ENCODE assay signal across 1 cellular context in the genomic region with DNA sequence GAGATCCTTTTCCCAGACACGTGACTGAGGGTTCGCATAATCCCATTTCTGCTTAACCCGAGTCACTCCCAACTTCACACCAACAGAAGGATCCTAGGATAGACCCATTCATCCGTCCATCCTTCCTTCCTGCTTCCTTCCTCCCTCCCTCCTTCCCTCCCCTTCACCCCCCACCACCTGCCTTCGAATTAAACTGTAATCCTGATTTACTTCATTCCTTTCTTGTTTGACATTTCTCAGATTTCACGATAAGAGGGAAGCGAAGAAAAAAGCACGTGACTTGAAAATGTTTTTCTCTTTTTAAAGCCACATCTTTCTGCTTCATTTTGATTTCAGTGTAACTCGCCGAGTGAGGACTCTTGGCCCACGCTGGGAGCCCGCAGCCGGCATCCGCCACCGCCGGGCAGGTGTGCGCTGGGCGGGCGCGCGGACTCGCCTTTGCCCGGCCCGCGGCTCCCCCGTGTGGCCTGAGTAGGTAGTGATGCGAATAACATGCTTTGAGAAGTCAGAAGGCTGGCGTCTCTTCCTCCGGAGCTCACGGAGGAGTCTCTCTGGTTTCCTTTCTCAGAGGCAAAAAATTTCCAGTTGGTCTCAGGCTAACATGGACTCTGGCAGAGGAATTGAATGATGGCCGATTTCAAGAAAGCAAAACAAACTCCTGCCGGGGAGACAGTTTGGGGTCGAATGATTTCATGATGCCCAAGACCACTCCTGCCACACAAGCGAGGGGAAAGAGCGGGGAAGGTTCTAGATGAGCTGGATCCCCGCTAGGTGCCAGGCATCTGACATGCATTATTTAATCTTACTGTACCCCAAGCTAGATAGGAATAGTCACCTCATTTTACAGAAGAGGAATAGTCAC.
A peak's percentile ranks its signal among the peaks of the same experiment; 100 is the strongest.
TF ChIP-seq lines count a peak whose summit lies in the region.

No MANE protein-coding gene starts in this region.

TF ChIP-seq in K562, 482 proteins besides CTCF, POLR2A, EP300 and RAD21 (continued from another document):
- TF ChIP-seq, protein P1, sequence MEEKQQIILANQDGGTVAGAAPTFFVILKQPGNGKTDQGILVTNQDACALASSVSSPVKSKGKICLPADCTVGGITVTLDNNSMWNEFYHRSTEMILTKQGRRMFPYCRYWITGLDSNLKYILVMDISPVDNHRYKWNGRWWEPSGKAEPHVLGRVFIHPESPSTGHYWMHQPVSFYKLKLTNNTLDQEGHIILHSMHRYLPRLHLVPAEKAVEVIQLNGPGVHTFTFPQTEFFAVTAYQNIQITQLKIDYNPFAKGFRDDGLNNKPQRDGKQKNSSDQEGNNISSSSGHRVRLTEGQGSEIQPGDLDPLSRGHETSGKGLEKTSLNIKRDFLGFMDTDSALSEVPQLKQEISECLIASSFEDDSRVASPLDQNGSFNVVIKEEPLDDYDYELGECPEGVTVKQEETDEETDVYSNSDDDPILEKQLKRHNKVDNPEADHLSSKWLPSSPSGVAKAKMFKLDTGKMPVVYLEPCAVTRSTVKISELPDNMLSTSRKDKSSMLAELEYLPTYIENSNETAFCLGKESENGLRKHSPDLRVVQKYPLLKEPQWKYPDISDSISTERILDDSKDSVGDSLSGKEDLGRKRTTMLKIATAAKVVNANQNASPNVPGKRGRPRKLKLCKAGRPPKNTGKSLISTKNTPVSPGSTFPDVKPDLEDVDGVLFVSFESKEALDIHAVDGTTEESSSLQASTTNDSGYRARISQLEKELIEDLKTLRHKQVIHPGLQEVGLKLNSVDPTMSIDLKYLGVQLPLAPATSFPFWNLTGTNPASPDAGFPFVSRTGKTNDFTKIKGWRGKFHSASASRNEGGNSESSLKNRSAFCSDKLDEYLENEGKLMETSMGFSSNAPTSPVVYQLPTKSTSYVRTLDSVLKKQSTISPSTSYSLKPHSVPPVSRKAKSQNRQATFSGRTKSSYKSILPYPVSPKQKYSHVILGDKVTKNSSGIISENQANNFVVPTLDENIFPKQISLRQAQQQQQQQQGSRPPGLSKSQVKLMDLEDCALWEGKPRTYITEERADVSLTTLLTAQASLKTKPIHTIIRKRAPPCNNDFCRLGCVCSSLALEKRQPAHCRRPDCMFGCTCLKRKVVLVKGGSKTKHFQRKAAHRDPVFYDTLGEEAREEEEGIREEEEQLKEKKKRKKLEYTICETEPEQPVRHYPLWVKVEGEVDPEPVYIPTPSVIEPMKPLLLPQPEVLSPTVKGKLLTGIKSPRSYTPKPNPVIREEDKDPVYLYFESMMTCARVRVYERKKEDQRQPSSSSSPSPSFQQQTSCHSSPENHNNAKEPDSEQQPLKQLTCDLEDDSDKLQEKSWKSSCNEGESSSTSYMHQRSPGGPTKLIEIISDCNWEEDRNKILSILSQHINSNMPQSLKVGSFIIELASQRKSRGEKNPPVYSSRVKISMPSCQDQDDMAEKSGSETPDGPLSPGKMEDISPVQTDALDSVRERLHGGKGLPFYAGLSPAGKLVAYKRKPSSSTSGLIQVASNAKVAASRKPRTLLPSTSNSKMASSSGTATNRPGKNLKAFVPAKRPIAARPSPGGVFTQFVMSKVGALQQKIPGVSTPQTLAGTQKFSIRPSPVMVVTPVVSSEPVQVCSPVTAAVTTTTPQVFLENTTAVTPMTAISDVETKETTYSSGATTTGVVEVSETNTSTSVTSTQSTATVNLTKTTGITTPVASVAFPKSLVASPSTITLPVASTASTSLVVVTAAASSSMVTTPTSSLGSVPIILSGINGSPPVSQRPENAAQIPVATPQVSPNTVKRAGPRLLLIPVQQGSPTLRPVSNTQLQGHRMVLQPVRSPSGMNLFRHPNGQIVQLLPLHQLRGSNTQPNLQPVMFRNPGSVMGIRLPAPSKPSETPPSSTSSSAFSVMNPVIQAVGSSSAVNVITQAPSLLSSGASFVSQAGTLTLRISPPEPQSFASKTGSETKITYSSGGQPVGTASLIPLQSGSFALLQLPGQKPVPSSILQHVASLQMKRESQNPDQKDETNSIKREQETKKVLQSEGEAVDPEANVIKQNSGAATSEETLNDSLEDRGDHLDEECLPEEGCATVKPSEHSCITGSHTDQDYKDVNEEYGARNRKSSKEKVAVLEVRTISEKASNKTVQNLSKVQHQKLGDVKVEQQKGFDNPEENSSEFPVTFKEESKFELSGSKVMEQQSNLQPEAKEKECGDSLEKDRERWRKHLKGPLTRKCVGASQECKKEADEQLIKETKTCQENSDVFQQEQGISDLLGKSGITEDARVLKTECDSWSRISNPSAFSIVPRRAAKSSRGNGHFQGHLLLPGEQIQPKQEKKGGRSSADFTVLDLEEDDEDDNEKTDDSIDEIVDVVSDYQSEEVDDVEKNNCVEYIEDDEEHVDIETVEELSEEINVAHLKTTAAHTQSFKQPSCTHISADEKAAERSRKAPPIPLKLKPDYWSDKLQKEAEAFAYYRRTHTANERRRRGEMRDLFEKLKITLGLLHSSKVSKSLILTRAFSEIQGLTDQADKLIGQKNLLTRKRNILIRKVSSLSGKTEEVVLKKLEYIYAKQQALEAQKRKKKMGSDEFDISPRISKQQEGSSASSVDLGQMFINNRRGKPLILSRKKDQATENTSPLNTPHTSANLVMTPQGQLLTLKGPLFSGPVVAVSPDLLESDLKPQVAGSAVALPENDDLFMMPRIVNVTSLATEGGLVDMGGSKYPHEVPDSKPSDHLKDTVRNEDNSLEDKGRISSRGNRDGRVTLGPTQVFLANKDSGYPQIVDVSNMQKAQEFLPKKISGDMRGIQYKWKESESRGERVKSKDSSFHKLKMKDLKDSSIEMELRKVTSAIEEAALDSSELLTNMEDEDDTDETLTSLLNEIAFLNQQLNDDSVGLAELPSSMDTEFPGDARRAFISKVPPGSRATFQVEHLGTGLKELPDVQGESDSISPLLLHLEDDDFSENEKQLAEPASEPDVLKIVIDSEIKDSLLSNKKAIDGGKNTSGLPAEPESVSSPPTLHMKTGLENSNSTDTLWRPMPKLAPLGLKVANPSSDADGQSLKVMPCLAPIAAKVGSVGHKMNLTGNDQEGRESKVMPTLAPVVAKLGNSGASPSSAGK (IDR thresholded peaks at IDR 0.05) = 0 out of 2 replicates have a peak, but pooled peaks have one; percentile 12
- TF ChIP-seq SMC3 (conservative IDR thresholded peaks at IDR 0.05; ENCODE audit: insufficient read depth, low read depth, low read length) = peak; percentile 88
- peak; percentile 60 for TF ChIP-seq CXXC5 (CRISPR knock-in tag; IDR thresholded peaks at IDR 0.05)
- TF ChIP-seq, protein P2, sequence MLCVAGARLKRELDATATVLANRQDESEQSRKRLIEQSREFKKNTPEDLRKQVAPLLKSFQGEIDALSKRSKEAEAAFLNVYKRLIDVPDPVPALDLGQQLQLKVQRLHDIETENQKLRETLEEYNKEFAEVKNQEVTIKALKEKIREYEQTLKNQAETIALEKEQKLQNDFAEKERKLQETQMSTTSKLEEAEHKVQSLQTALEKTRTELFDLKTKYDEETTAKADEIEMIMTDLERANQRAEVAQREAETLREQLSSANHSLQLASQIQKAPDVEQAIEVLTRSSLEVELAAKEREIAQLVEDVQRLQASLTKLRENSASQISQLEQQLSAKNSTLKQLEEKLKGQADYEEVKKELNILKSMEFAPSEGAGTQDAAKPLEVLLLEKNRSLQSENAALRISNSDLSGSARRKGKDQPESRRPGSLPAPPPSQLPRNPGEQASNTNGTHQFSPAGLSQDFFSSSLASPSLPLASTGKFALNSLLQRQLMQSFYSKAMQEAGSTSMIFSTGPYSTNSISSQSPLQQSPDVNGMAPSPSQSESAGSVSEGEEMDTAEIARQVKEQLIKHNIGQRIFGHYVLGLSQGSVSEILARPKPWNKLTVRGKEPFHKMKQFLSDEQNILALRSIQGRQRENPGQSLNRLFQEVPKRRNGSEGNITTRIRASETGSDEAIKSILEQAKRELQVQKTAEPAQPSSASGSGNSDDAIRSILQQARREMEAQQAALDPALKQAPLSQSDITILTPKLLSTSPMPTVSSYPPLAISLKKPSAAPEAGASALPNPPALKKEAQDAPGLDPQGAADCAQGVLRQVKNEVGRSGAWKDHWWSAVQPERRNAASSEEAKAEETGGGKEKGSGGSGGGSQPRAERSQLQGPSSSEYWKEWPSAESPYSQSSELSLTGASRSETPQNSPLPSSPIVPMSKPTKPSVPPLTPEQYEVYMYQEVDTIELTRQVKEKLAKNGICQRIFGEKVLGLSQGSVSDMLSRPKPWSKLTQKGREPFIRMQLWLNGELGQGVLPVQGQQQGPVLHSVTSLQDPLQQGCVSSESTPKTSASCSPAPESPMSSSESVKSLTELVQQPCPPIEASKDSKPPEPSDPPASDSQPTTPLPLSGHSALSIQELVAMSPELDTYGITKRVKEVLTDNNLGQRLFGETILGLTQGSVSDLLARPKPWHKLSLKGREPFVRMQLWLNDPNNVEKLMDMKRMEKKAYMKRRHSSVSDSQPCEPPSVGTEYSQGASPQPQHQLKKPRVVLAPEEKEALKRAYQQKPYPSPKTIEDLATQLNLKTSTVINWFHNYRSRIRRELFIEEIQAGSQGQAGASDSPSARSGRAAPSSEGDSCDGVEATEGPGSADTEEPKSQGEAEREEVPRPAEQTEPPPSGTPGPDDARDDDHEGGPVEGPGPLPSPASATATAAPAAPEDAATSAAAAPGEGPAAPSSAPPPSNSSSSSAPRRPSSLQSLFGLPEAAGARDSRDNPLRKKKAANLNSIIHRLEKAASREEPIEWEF (CRISPR knock-in tag; IDR thresholded peaks at IDR 0.05) = no peak
- TF ChIP-seq, protein P3, sequence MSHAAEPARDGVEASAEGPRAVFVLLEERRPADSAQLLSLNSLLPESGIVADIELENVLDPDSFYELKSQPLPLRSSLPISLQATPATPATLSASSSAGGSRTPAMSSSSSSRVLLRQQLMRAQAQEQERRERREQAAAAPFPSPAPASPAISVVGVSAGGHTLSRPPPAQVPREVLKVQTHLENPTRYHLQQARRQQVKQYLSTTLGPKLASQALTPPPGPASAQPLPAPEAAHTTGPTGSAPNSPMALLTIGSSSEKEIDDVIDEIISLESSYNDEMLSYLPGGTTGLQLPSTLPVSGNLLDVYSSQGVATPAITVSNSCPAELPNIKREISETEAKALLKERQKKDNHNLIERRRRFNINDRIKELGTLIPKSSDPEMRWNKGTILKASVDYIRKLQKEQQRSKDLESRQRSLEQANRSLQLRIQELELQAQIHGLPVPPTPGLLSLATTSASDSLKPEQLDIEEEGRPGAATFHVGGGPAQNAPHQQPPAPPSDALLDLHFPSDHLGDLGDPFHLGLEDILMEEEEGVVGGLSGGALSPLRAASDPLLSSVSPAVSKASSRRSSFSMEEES (CRISPR knock-in tag; IDR thresholded peaks at IDR 0.05) = peak; percentile 92
- TF ChIP-seq NCOA1 (IDR thresholded peaks at IDR 0.05; ENCODE audit: low read depth) = no peak
- TF ChIP-seq, protein P4, sequence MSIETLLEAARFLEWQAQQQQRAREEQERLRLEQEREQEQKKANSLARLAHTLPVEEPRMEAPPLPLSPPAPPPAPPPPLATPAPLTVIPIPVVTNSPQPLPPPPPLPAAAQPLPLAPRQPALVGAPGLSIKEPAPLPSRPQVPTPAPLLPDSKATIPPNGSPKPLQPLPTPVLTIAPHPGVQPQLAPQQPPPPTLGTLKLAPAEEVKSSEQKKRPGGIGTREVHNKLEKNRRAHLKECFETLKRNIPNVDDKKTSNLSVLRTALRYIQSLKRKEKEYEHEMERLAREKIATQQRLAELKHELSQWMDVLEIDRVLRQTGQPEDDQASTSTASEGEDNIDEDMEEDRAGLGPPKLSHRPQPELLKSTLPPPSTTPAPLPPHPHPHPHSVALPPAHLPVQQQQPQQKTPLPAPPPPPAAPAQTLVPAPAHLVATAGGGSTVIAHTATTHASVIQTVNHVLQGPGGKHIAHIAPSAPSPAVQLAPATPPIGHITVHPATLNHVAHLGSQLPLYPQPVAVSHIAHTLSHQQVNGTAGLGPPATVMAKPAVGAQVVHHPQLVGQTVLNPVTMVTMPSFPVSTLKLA (conservative IDR thresholded peaks at IDR 0.05) = 0 out of 4 replicates have a peak, but pooled peaks of 1 of the 2 experiments have one; percentile 39
- TF ChIP-seq CTBP1 (IDR thresholded peaks at IDR 0.05; ENCODE audit: borderline replicate concordance) = peak; percentile 46; the same call in 1 of the 2 replicates
- TF ChIP-seq, protein P5, sequence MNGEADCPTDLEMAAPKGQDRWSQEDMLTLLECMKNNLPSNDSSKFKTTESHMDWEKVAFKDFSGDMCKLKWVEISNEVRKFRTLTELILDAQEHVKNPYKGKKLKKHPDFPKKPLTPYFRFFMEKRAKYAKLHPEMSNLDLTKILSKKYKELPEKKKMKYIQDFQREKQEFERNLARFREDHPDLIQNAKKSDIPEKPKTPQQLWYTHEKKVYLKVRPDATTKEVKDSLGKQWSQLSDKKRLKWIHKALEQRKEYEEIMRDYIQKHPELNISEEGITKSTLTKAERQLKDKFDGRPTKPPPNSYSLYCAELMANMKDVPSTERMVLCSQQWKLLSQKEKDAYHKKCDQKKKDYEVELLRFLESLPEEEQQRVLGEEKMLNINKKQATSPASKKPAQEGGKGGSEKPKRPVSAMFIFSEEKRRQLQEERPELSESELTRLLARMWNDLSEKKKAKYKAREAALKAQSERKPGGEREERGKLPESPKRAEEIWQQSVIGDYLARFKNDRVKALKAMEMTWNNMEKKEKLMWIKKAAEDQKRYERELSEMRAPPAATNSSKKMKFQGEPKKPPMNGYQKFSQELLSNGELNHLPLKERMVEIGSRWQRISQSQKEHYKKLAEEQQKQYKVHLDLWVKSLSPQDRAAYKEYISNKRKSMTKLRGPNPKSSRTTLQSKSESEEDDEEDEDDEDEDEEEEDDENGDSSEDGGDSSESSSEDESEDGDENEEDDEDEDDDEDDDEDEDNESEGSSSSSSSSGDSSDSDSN (IDR thresholded peaks at IDR 0.05; ENCODE audit: borderline replicate concordance in 1 of 2, low read depth in 2 of 2, low read length in 2 of 2) = 0 out of 4 replicates have a peak, but pooled peaks of 1 of the 2 experiments have one; percentile 35
- peak; percentile 76 for TF ChIP-seq TOE1 (IDR thresholded peaks at IDR 0.05; ENCODE audit: borderline replicate concordance)
- no peak for TF ChIP-seq TOE1 (CRISPR knock-in tag; IDR thresholded peaks at IDR 0.05; ENCODE audit: borderline replicate concordance, low read depth)
- TF ChIP-seq L3MBTL2 (IDR thresholded peaks at IDR 0.05) = peak; percentile 61
- TF ChIP-seq, protein P6, sequence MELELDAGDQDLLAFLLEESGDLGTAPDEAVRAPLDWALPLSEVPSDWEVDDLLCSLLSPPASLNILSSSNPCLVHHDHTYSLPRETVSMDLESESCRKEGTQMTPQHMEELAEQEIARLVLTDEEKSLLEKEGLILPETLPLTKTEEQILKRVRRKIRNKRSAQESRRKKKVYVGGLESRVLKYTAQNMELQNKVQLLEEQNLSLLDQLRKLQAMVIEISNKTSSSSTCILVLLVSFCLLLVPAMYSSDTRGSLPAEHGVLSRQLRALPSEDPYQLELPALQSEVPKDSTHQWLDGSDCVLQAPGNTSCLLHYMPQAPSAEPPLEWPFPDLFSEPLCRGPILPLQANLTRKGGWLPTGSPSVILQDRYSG (tag; conservative IDR thresholded peaks at IDR 0.05; ENCODE audit: low read depth) = no peak
- peak; percentile 79 for TF ChIP-seq RB1 (IDR thresholded peaks at IDR 0.05; ENCODE audit: low read depth)
- TF ChIP-seq NRF1 (conservative IDR thresholded peaks at IDR 0.05 in 1 of 2, IDR thresholded peaks at IDR 0.05 in 1 of 2) = 0 out of 4 replicates have a peak, but pooled peaks of 1 of the 2 experiments have one; percentile 17
- no peak for TF ChIP-seq SIN3B (IDR thresholded peaks at IDR 0.05; ENCODE audit: low read depth)
